Comparison of ENCODE assay signal across 1 cellular context in genomic region chr16:85027349-85027967, GRCh38.
TF ChIP-seq lines count a peak whose summit lies in the region.

KIAA0513 (plus strand) TSS chr16:85027795; CDS start chr16:85067072, 39,277 bp downstream.

TF ChIP-seq in GM12878, 131 proteins besides CTCF, POLR2A, EP300 and RAD21 (continued from another document):
- TF ChIP-seq E4F1 (IDR thresholded peaks at IDR 0.05; ENCODE audit: borderline replicate concordance, partially characterized antibody), result no peak
- TF ChIP-seq GATAD2B (conservative IDR thresholded peaks at IDR 0.05; ENCODE audit: low read depth), result peak; percentile 82
- peak; percentile 50; the same call in 1 of the 2 replicates for TF ChIP-seq NBN (IDR thresholded peaks at IDR 0.05)
- TF ChIP-seq SMAD1 (IDR thresholded peaks at IDR 0.05; ENCODE audit: low read depth, partially characterized antibody), result no peak
- peak; percentile 59 for TF ChIP-seq KLF5 (IDR thresholded peaks at IDR 0.05; ENCODE audit: partially characterized antibody)
- no peak for TF ChIP-seq ZBTB33 (IDR thresholded peaks at IDR 0.05)
- 0 out of 2 replicates have a peak, but pooled peaks have one; percentile 28 for TF ChIP-seq HDGF (IDR thresholded peaks at IDR 0.05)
- TF ChIP-seq SIN3A (IDR thresholded peaks at IDR 0.05; ENCODE audit: low read depth, low read length), result 0 out of 2 replicates have a peak, but pooled peaks have one; percentile 64
- TF ChIP-seq NRF1 (conservative IDR thresholded peaks at IDR 0.05; ENCODE audit: low read depth, low read length), result peak; percentile 67
- peak; percentile 84 to 97 for TF ChIP-seq BHLHE40 (IDR thresholded peaks at IDR 0.05; ENCODE audit: borderline replicate concordance in 1 of 2, low read depth in 2 of 2, low read length in 1 of 2)
- peak; percentile 96 for TF ChIP-seq USF1 (IDR thresholded peaks at IDR 0.05; ENCODE audit: borderline replicate concordance, extremely low read length, insufficient read depth, low read depth, low read length)
- TF ChIP-seq RFX5 (IDR thresholded peaks at IDR 0.05; ENCODE audit: low read depth, low read length), result no peak
- 0 out of 2 replicates have a peak, but pooled peaks have one; percentile 12 for TF ChIP-seq YY1 (IDR thresholded peaks at IDR 0.05; ENCODE audit: low read depth, low read length)
- TF ChIP-seq NR2C1 (IDR thresholded peaks at IDR 0.05), result 0 out of 2 replicates have a peak, but pooled peaks have one; percentile 7
- TF ChIP-seq STAT1 (conservative IDR thresholded peaks at IDR 0.05), result peak; percentile 61; the same call in 1 of the 2 replicates
- no peak for TF ChIP-seq SMC3 (IDR thresholded peaks at IDR 0.05; ENCODE audit: borderline replicate concordance, low read length)
- peak; percentile 89; the same call in 1 of the 2 replicates for TF ChIP-seq ZNF207 (IDR thresholded peaks at IDR 0.05; ENCODE audit: borderline replicate concordance)
- peak; percentile 98 for TF ChIP-seq RAD51 (IDR thresholded peaks at IDR 0.05)
- TF ChIP-seq JUNB (IDR thresholded peaks at IDR 0.05), result no peak
- TF ChIP-seq ATF3 (IDR thresholded peaks at IDR 0.05; ENCODE audit: borderline replicate concordance, extremely low read depth, low read depth, low read length), result peak; percentile 67; the same call in 1 of the 2 replicates
- peak; percentile 84 for TF ChIP-seq RELA (IDR thresholded peaks at IDR 0.05; ENCODE audit: borderline replicate concordance, partially characterized antibody)
- TF ChIP-seq ZBTB11 (CRISPR knock-in tag; IDR thresholded peaks at IDR 0.05), result peak; percentile 72
- peak; percentile 58; the same call in 1 of the 2 replicates for TF ChIP-seq MAX (IDR thresholded peaks at IDR 0.05; ENCODE audit: low read depth, low read length)
- 0 out of 2 replicates have a peak, but pooled peaks have one; percentile 32 for TF ChIP-seq TBL1XR1 (IDR thresholded peaks at IDR 0.05; ENCODE audit: low read depth, low read length)
- TF ChIP-seq REST (IDR thresholded peaks at IDR 0.05; ENCODE audit: low read depth, low read length), result no peak
- no peak for TF ChIP-seq IRF3 (IDR thresholded peaks at IDR 0.05)
